ENCODE assay signal across 8 cellular contexts in the genomic region with DNA sequence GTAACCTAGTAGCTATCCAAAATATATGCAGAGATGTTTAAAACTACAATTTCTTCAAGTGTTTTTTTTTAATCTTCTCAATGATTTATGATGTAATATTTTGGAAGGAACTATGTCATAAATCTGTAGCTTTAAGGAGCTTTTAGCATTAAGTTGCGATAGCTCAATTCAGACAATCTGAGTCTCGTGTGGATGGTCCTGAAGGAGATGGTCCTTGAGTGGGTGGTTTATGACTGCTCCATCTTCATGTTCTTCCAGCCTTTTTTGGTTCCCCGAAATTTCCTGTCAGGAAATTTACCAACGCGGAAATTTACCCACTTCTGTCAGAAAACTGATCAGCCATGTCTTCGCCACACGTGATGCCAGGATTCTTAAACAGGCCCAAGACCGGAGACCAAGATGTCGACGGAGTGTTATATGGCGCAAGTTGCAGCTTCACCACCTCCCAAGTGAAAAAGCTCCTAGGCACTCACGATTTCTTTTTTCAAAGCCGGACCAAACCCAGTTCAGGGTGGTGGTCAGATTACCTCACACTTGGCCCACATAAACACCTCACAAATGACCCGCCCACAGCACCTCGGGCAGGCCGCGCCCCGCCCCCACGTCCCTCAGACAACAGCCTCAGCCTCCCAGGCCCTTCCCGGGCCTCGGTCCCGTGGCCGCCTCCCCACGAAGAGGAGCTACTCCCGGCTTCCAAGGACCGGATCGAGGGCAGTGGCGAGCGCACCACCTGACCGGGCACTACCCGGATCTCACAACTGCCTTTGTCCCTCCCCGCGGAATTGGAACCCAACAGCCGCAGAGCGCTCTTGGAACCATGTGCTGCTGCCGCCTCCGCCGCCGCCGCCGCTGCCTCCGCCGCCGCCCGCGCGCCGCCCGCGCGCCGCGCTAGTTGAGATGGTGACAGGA. TPM values are rescaled to one million over a fixed set of nuclear protein-coding genes. Genes with fewer than 3 reads are reported as not detected.
A peak's percentile ranks its signal among the peaks of the same experiment; 100 is the strongest.
DNase-seq lines count a peak whose midpoint lies in the region; ATAC-seq, FAIRE-seq and TF ChIP-seq lines count a peak whose summit lies in the region.

A gene (minus strand): TSS at position 760 of the 909 bp plus-strand sequence. CDS start 885 bp downstream, outside the sequence.

- H3K27ac Mint-ChIP-seq in activated naive CD4-positive, alpha-beta T cell treated with anti-CD3 and anti-CD28 coated beads for 36 hours: peak within 1 kb of the TSS; percentile 89

- H3K27ac ChIP-seq in kidney (ENCODE audit: low read depth in 2 of 2, low read length in 2 of 2): peak within 1 kb of the TSS; percentile 85 to 87

- peaks cover 0 to 8% of the 10 kb centered on the region in 2 donors for H3K4me1 ChIP-seq in kidney (ENCODE audit: control insufficient read depth in 1 of 2, insufficient read depth in 1 of 2, low read depth in 1 of 2, low read length in 2 of 2)

- ATAC-seq in HG02943 (IDR thresholded peaks at IDR 0.05; ENCODE audit: low read depth, unreplicated experiment): peak; percentile 35

- peaks cover 69% of the 10 kb centered on the region for H3K36me3 Mint-ChIP-seq in activated naive CD4-positive, alpha-beta T cell treated with anti-CD3 and anti-CD28 coated beads for 36 hours (ENCODE audit: low read depth)

- H3K4me3 ChIP-seq in cardiac fibroblast (replicated peaks in 1 of 2; ENCODE audit: low read depth in 2 of 2, low read length in 2 of 2): peak within 1 kb of the TSS; percentile 53 to 76
- peak within 1 kb of the TSS; percentile 85 to 90 for H3K4me3 ChIP-seq in kidney (ENCODE audit: low read length in 2 of 2)

- H3K4me3 Mint-ChIP-seq in activated naive CD4-positive, alpha-beta T cell treated with anti-CD3 and anti-CD28 coated beads for 36 hours: peak within 1 kb of the TSS; percentile 93

- H3K9me3 ChIP-seq in kidney (ENCODE audit: control insufficient read depth in 1 of 2, low read length in 2 of 2): peaks cover 0 to 20% of the 10 kb centered on the region in 2 donors

- no peak for DNase-seq in activated naive CD4-positive, alpha-beta T cell treated with anti-CD3 and anti-CD28 coated beads for 36 hours
- no peak for DNase-seq in activated naive CD4-positive, alpha-beta T cell treated with Interleukin-2 at 50 U/mL for 16 hours
- DNase-seq in NCI-H526 (lab: John Stamatoyannopoulos, UW) (peak; percentile 68 to 80), cardiac fibroblast (ENCODE audit: low read depth in 2 of 2) (peak in 1 of 2 donors; percentile 69), kidney (peak; percentile 90), NOMO-1 treated with DMSO at 0.1 percent for 48 hours (lab: John Stamatoyannopoulos, UW; ENCODE audit: unreplicated experiment) (no peak)
- DNase-seq in stimulated activated CD8-positive, alpha-beta memory T cell treated with anti-CD3 and anti-CD28 coated beads, Interleukin-15, amount 100 ng/mL, for 1 hour (ENCODE audit: low read depth): peak; percentile 2

- H3K9ac ChIP-seq in kidney (ENCODE audit: low read length in 2 of 2): peak within 1 kb of the TSS; percentile 20 to 34

- no peaks in the 10 kb centered on the region for H3K27me3 Mint-ChIP-seq in activated naive CD4-positive, alpha-beta T cell treated with anti-CD3 and anti-CD28 coated beads for 36 hours (ENCODE audit: low read depth)

- no peak for FAIRE-seq in kidney (lab: Jason Lieb, UNC)

- H3K4me1 Mint-ChIP-seq in activated naive CD4-positive, alpha-beta T cell treated with anti-CD3 and anti-CD28 coated beads for 36 hours (ENCODE audit: low read depth): peaks cover 57% of the 10 kb centered on the region

- CTCF ChIA-PET in activated naive CD4-positive, alpha-beta T cell treated with anti-CD3 and anti-CD28 coated beads for 36 hours (lab: Charles Lee): interaction anchor here (0.5 to 2.8 kb wide), 6 partner anchors 18 to 347 kb away, joined by 3 to 13 read pairs (median 6); no protein-coding TSS in a partner anchor

- intact Hi-C loops in activated naive CD4-positive, alpha-beta T cell treated with anti-CD3 and anti-CD28 coated beads for 36 hours (cut with micrococcal nuclease): loop anchor here (2.0 to 5.0 kb wide), 2 partner anchors 19 to 324 kb away; a partner anchor contains a TSS
- intact Hi-C loops in kidney (cut with DNase I): no loop called here

- no peak for TF ChIP-seq CTCF in cardiac fibroblast (IDR thresholded peaks at IDR 0.05; ENCODE audit: low read depth, low read length)
- no peak for TF ChIP-seq CTCF in kidney (IDR thresholded peaks at IDR 0.05; ENCODE audit: borderline replicate concordance, extremely low read depth, insufficient read depth)

- peaks cover 50% of the 10 kb centered on the region for H3K9me3 Mint-ChIP-seq in activated naive CD4-positive, alpha-beta T cell treated with anti-CD3 and anti-CD28 coated beads for 36 hours

- H3K36me3 ChIP-seq in kidney (ENCODE audit: control insufficient read depth in 1 of 2, insufficient read depth in 2 of 2, low read length in 2 of 2): peaks cover 7 to 20% of the 10 kb centered on the region in 2 donors

RNA-seq across cellular contexts. Expression of the gene that starts here (rescaled TPM):
- 10 to 100 TPM; 18.3 to 18.6 TPM for total RNA-seq in activated naive CD4-positive, alpha-beta T cell treated with anti-CD3 and anti-CD28 coated beads for 36 hours
- total RNA-seq in kidney: 18.0 TPM
- polyA plus RNA-seq in kidney (ENCODE audit: insufficient read depth, low read depth, low replicate concordance): 18.8 TPM

Comparison
In these comparisons a context has a peak if more than half of its experiments do, and no peak if none do; other contexts are left out.
1. DNase-seq: peak in NCI-H526 (2 of 2), kidney (single experiment) and stimulated activated CD8-positive, alpha-beta memory T cell treated with anti-CD3 and anti-CD28 coated beads, Interleukin-15, amount 100 ng/mL, for 1 hour (single experiment); none in activated naive CD4-positive, alpha-beta T cell treated with anti-CD3 and anti-CD28 coated beads for 36 hours (single experiment), activated naive CD4-positive, alpha-beta T cell treated with Interleukin-2 at 50 U/mL for 16 hours (single experiment) and NOMO-1 treated with DMSO at 0.1 percent for 48 hours (single experiment).